ENCODE assay signal across 8 cellular contexts in genomic region chr12:76083246-76083735, GRCh38. TPM values are rescaled to one million over a fixed set of nuclear protein-coding genes. Genes with fewer than 3 reads are reported as not detected.
DNase-seq lines count a peak whose midpoint lies in the region; ATAC-seq and TF ChIP-seq lines count a peak whose summit lies in the region.

No MANE protein-coding gene starts in this region.

- 8 to 9% methylated on average over 11 of the region's 11 CpGs for WGBS in aorta, 2 donors

- ATAC-seq in Right ventricle myocardium superior (ENCODE audit: poor library complexity) (no peak), aorta (ENCODE audit: low FRiP score) (no peak), GM21786 (IDR thresholded peaks at IDR 0.05; ENCODE audit: unreplicated experiment) (no peak)

- H3K36me3 ChIP-seq in right atrium auricular region (no peaks in the 10 kb centered on the region), aorta (ENCODE audit: control insufficient read depth in 1 of 2, insufficient read depth in 2 of 2, low read length in 1 of 2) (no peaks in the 10 kb centered on the region)

- CTCF ChIA-PET in MCF 10A (lab: Yijun Ruan, JAX): interaction anchor here (0.6 to 3.1 kb wide), 4 partner anchors 31 to 459 kb away, joined by 3 to 10 read pairs (median 4); no protein-coding TSS in a partner anchor

- H3K27ac ChIP-seq in right atrium auricular region: peak overlapping the region; percentile 99 to 100
- H3K27ac ChIP-seq in aorta (ENCODE audit: low read depth in 1 of 2, low read length in 2 of 2): peak overlapping the region in 1 of 2 donors; percentile 97

- H3K27me3 ChIP-seq in right atrium auricular region (no peaks in the 10 kb centered on the region), aorta (ENCODE audit: control insufficient read depth in 1 of 2, insufficient read depth in 2 of 2, low read length in 1 of 2) (no peaks in the 10 kb centered on the region)

- DNase-seq in right atrium auricular region (ENCODE audit: low spot score): no peak
- no peak for DNase-seq in Right ventricle myocardium superior
- DNase-seq in MCF 10A (ENCODE audit: unreplicated experiment): no peak
- no peak for DNase-seq in mesothelial cell of epicardium (ENCODE audit: low spot score in 2 of 2, unreplicated experiment in 2 of 2)
- DNase-seq in aorta: no peak
- no peak for DNase-seq in NK-92 (lab: John Stamatoyannopoulos, UW; ENCODE audit: unreplicated experiment)
- DNase-seq in NCI-H1092 (lab: John Stamatoyannopoulos, UW): no peak

- H3K4me1 ChIP-seq in right atrium auricular region (peaks cover 0 to 30% of the 10 kb centered on the region in 2 donors), aorta (ENCODE audit: control insufficient read depth in 1 of 2, insufficient read depth in 2 of 2, low read length in 2 of 2) (no peaks in the 10 kb centered on the region)

- H3K27me3 Mint-ChIP-seq in MCF 10A (ENCODE audit: insufficient read depth, unreplicated experiment) (no peaks in the 10 kb centered on the region), mesothelial cell of epicardium (ENCODE audit: low read depth) (no peaks in the 10 kb centered on the region)

- H3K36me3 Mint-ChIP-seq in MCF 10A (ENCODE audit: insufficient read depth, unreplicated experiment): peaks cover 33% of the 10 kb centered on the region
- H3K36me3 Mint-ChIP-seq in mesothelial cell of epicardium: peaks cover 27% of the 10 kb centered on the region

- H3K4me3 ChIP-seq in right atrium auricular region (peak overlapping the region; percentile 87 to 93), aorta (ENCODE audit: low read length in 2 of 2) (peak overlapping the region; percentile 84 to 85)

- H3K4me1 Mint-ChIP-seq in MCF 10A (ENCODE audit: insufficient read depth, unreplicated experiment) (peaks cover 22% of the 10 kb centered on the region), mesothelial cell of epicardium (peaks cover 28% of the 10 kb centered on the region)

- POLR2A ChIA-PET in MCF 10A (lab: Yijun Ruan, JAX): interaction anchor here (0.5 to 3.7 kb wide), 19 partner anchors 10 to 575 kb away, joined by 3 to 50 read pairs (median 4); partner anchors contain the start of genes BBS10, OSBPL8 and PHLDA1

- H3K4me3 Mint-ChIP-seq in MCF 10A (ENCODE audit: unreplicated experiment): peak overlapping the region; percentile 86
- peak overlapping the region; percentile 97 for H3K4me3 Mint-ChIP-seq in mesothelial cell of epicardium

- TSS peak; percentile 41 for BruUV-seq in MCF 10A (replicated peaks; lab: Mats Ljungman, UMichigan)

- peaks cover 6 to 10% of the 10 kb centered on the region in 2 donors for H3K9me3 ChIP-seq in right atrium auricular region
- H3K9me3 ChIP-seq in aorta (ENCODE audit: control insufficient read depth, low read length): no peaks in the 10 kb centered on the region

- intact Hi-C loops in Right ventricle myocardium superior (cut with DNase I) (no loop called here), MCF 10A (cut with micrococcal nuclease) (loop anchor here (5.0 kb wide), 1 partner anchor 154 kb away; no protein-coding TSS in a partner anchor), aorta (cut with DNase I) (loop anchor here (10.0 kb wide), 4 partner anchors 262 to 682 kb away; partner anchors contain the start of genes BBS10 (in 2 of the 2), OSBPL8 (in 1 of the 2) and ZDHHC17 (in 1 of the 2))

- H3K9me3 Mint-ChIP-seq in MCF 10A (ENCODE audit: unreplicated experiment): peaks cover 3% of the 10 kb centered on the region
- H3K9me3 Mint-ChIP-seq in mesothelial cell of epicardium: peaks cover 17% of the 10 kb centered on the region

- TF ChIP-seq CTCF in right atrium auricular region (IDR thresholded peaks at IDR 0.05): no peak
- TF ChIP-seq CTCF in MCF 10A (IDR thresholded peaks at IDR 0.05; ENCODE audit: unreplicated experiment): no peak
- no peak for TF ChIP-seq CTCF in mesothelial cell of epicardium (IDR thresholded peaks at IDR 0.05; ENCODE audit: unreplicated experiment)

- peak overlapping the region; percentile 86 for H3K27ac Mint-ChIP-seq in MCF 10A (ENCODE audit: low read depth, unreplicated experiment)
- peak overlapping the region; percentile 97 for H3K27ac Mint-ChIP-seq in mesothelial cell of epicardium

RNA-seq across cellular contexts. Expression of gene NAP1L1, which starts 1.2 kb away (rescaled TPM):
- total RNA-seq in right atrium auricular region: 100 to 1,000 TPM; 255 to 332 TPM
- total RNA-seq in Right ventricle myocardium superior: 263 TPM
- total RNA-seq in MCF 10A (2022): 327 and 493 TPM in 2 replicates
- 867 to 887 TPM (median 880 TPM) in 3 replicates for total RNA-seq in mesothelial cell of epicardium
- 100 to 1,000 TPM; 312 to 371 TPM for total RNA-seq in aorta
- polyA plus RNA-seq in aorta: 100 to 1,000 TPM; 320 to 668 TPM

RNA-seq across cellular contexts. Expression of gene PHLDA1, which starts 51.7 kb away (rescaled TPM):
- total RNA-seq in right atrium auricular region (10 to 100 TPM in 1 of 2 donors, 1 to 10 TPM in 1; 6.7 to 22.2 TPM), Right ventricle myocardium superior (6.6 TPM), MCF 10A (2022) (183 and 203 TPM in 2 replicates), mesothelial cell of epicardium (23.4 to 24.4 TPM (median 23.6 TPM) in 3 replicates), aorta (10 to 100 TPM; 16.6 to 25.9 TPM)
- 10 to 100 TPM in 1 of 2 donors, 1 to 10 TPM in 1; 9.0 to 26.9 TPM for polyA plus RNA-seq in aorta
